ENCODE assay signal across 22 cellular contexts in genomic region chrY:7815921-7816320, GRCh38.
"Had no signal": no experiment of that assay in that cellular context is flagged by ENCODE, and none has a peak within 500 bp of the region (broad histone marks: within the 10 kb centered on the region; RNA-seq: fewer than 3 reads in every experiment).

No MANE protein-coding gene starts in this region.

- H3K27me3 Mint-ChIP-seq: activated naive CD8-positive, alpha-beta T cell; type B pancreatic cell had no signal

- H3K4me3 Mint-ChIP-seq: activated naive CD8-positive, alpha-beta T cell; activated T-cell treated with anti-CD3 and anti-CD28 coated beads, Interleukin-2, amount 50 U/mL, for 4 hours; nephron progenitor cell; type B pancreatic cell had no signal

- H3K27ac Mint-ChIP-seq: activated naive CD8-positive, alpha-beta T cell; activated T-helper 2 cell treated with anti-CD3 and anti-CD28 coated beads, Interferon-gamma antibody, Interleukin-2, Interleukin-4, amounts not matched to agents 10 μg/mL and 5 μg/mL and 100 μg/mL, durations not matched to agents 14 hours and 24 hours and 36 hours; nephron progenitor cell; type B pancreatic cell had no signal

- H3K36me3 Mint-ChIP-seq: activated naive CD8-positive, alpha-beta T cell; type B pancreatic cell had no signal

- H3K4me1 Mint-ChIP-seq: nephron progenitor cell had no signal

- H3K9me3 Mint-ChIP-seq: activated T-cell treated with anti-CD3 and anti-CD28 coated beads, Interleukin-2, amount 50 U/mL, for 4 hours; activated T-helper 2 cell treated with anti-CD3 and anti-CD28 coated beads, Interferon-gamma antibody, Interleukin-2, Interleukin-4, amounts not matched to agents 10 μg/mL and 5 μg/mL and 100 μg/mL, durations not matched to agents 14 hours and 24 hours and 36 hours; nephron progenitor cell; type B pancreatic cell had no signal

- DNase-seq: activated CD4-positive, alpha-beta T cell treated with anti-CD3 and anti-CD28 coated beads for 1 hour; activated CD4-positive, alpha-beta T cell treated with anti-CD3 and anti-CD28 coated beads, Interleukin-2, amount 50 U/mL, for 4 hours; activated CD8-positive, alpha-beta memory T cell treated with anti-CD3 and anti-CD28 coated beads, Interleukin-2, amount 50 U/mL, for 48 hours; activated naive CD4-positive, alpha-beta T cell; activated T-cell treated with anti-CD3 and anti-CD28 coated beads, Interleukin-2, amount 50 U/mL, for 4 hours; adrenal gland; cerebellar nuclear complex; foreskin melanocyte; kidney; lower lobe of right lung; mesendoderm; mucosa of descending colon; nephron progenitor cell; occipital lobe; retina; spleen; stimulated activated CD4-positive, alpha-beta T cell treated with anti-CD3 and anti-CD28 coated beads, Interleukin-4, amount 100 ng/mL, for 1 hour; stimulated activated naive CD4-positive, alpha-beta T cell treated with Interleukin-2 at 50 U/mL for 16 hours; T-helper 9 cell had no signal
